18 cellular contexts compared by ENCODE assay signal in the genomic region with DNA sequence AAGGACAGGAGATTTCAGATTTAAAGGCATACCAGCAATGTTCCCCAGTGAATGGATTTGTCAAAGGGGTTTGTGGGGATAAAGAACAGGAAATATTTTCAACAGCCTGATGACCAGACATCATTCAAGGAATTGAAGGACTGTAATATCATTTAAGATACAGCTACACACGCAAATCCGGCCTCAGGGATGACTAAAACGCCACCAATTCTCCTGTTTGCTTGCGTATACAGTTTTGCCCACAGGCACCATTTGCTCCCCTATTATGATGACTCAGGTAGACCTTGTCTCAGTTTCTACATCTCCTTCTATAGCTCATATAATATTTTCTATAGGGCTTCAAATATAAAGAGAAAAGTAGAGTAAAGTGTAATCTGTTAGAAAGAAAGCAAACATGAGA.
"Had no signal": no experiment of that assay in that cellular context is flagged by ENCODE, and none has a peak within 500 bp of the region (broad histone marks: within the 10 kb centered on the region; RNA-seq: fewer than 3 reads in every experiment).

No MANE protein-coding gene starts in this region.

- H3K4me1 Mint-ChIP-seq: central memory CD8-positive, alpha-beta T cell had no signal

- H3K9me3 Mint-ChIP-seq: activated B cell treated with CpG ODN at 0.5 μM for 24 hours; central memory CD8-positive, alpha-beta T cell had no signal

- H3K4me3 Mint-ChIP-seq: activated B cell treated with CpG ODN at 0.5 μM for 24 hours; activated CD8-positive, alpha-beta T cell treated with anti-CD3 and anti-CD28 coated beads for 36 hours; central memory CD8-positive, alpha-beta T cell; naive thymus-derived CD8-positive, alpha-beta T cell had no signal

- H3K27ac ChIP-seq: foreskin keratinocyte, suprapubic skin had no signal

- H3K27me3 Mint-ChIP-seq: activated B cell treated with CpG ODN at 0.5 μM for 24 hours; activated CD8-positive, alpha-beta T cell treated with anti-CD3 and anti-CD28 coated beads for 36 hours; central memory CD8-positive, alpha-beta T cell; naive thymus-derived CD8-positive, alpha-beta T cell had no signal

- H3K36me3 ChIP-seq: suprapubic skin, upper lobe of left lung had no signal

- H3K4me3 ChIP-seq: mucosa of descending colon, suprapubic skin, upper lobe of left lung had no signal

- H3K27me3 ChIP-seq: foreskin keratinocyte, suprapubic skin, upper lobe of left lung had no signal

- H3K27ac Mint-ChIP-seq: activated B cell treated with CpG ODN at 0.5 μM for 24 hours; activated CD8-positive, alpha-beta T cell treated with anti-CD3 and anti-CD28 coated beads for 36 hours; activated naive CD4-positive, alpha-beta T cell treated with anti-CD3 and anti-CD28 coated beads, Interleukin-2, amount 50 U/mL, for 72 hours had no signal

- ATAC-seq: activated naive CD4-positive, alpha-beta T cell treated with anti-CD3 and anti-CD28 coated beads, Interleukin-2, amount 50 U/mL, for 72 hours; foreskin keratinocyte; left colon; mucosa of descending colon; naive thymus-derived CD8-positive, alpha-beta T cell; stimulated activated naive CD8-positive, alpha-beta T cell treated with anti-CD3 and anti-CD28 coated beads, Interleukin-15, Interleukin-2, amounts not matched to agents 100 U/mL and 50 U/mL, for 24 hours had no signal

- DNase-seq: activated B cell treated with CpG ODN at 0.5 μM for 24 hours; activated CD4-positive, alpha-beta T cell treated with anti-CD3 and anti-CD28 coated beads for 48 hours; activated CD8-positive, alpha-beta T cell treated with anti-CD3 and anti-CD28 coated beads for 36 hours; activated gamma-delta T cell; activated T-cell treated with anti-CD3 and anti-CD28 coated beads, Interleukin-2, amount 50 U/mL, for 48 hours; cortex of kidney; effector CD8-positive, alpha-beta T cell; head of caudate nucleus; left colon; mucosa of descending colon; naive thymus-derived CD8-positive, alpha-beta T cell; small intestine; stimulated activated naive CD8-positive, alpha-beta T cell treated with anti-CD3 and anti-CD28 coated beads, Interleukin-15, Interleukin-2, amounts not matched to agents 100 U/mL and 50 U/mL, for 24 hours; upper lobe of left lung had no signal

- H3K36me3 Mint-ChIP-seq: naive thymus-derived CD8-positive, alpha-beta T cell had no signal
